In genomic region chr17:44012874-44013273, GRCh38 we compare ENCODE assay signal across 26 cellular contexts. TPM values are rescaled to one million over a fixed set of nuclear protein-coding genes. Genes with fewer than 3 reads are reported as not detected.
DNase-seq lines count a peak whose midpoint lies in the region; ATAC-seq and TF ChIP-seq lines count a peak whose summit lies in the region.
"Had no signal": no experiment of that assay in that cellular context is flagged by ENCODE, and none has a peak within 500 bp of the region (broad histone marks: within the 10 kb centered on the region; RNA-seq: fewer than 3 reads in every experiment).

No MANE protein-coding gene starts in this region.

- intact Hi-C loops in Caco-2 (cut with micrococcal nuclease; ENCODE audit: unreplicated experiment) (no loop called here), thyroid gland (cut with DNase I) (loop anchor here (10.0 kb wide), 1 partner anchor 112 kb away; the partner anchor contains the start of gene HDAC5)

- H2AK5ac ChIP-seq in neuronal stem cell (ENCODE audit: low read depth, low read length), result peak overlapping the region; percentile 42

- no TSS peak for BruUV-seq in Caco-2 (replicated peaks; lab: Mats Ljungman, UMichigan)

- H3K27me3 Mint-ChIP-seq in activated T-cell treated with anti-CD3 and anti-CD28 coated beads, Interleukin-2, amount 50 U/mL, for 4 hours (ENCODE audit: low read depth), result no peaks in the 10 kb centered on the region
- H3K27me3 Mint-ChIP-seq in Caco-2 (ENCODE audit: insufficient read depth, unreplicated experiment), result no peaks in the 10 kb centered on the region
- H3K27me3 Mint-ChIP-seq in activated naive CD8-positive, alpha-beta T cell treated with anti-CD3 and anti-CD28 coated beads, Interleukin-2, amount 50 U/mL, for 24 hours, result no peaks in the 10 kb centered on the region
- H3K27me3 Mint-ChIP-seq: activated naive CD8-positive, alpha-beta T cell treated with anti-CD3 and anti-CD28 coated beads, Interleukin-2, amount 10 ng/mL, durations not matched to agents 7 days and 5 days had no signal

- H3K4me2 ChIP-seq in neuronal stem cell (ENCODE audit: insufficient read depth, low read length, poor library complexity, severe bottlenecking), result no peak overlapping the region

- no peak overlapping the region for H3K4ac ChIP-seq in neuronal stem cell (ENCODE audit: low read length)

- H3K4me3 Mint-ChIP-seq in activated T-cell treated with anti-CD3 and anti-CD28 coated beads, Interleukin-2, amount 50 U/mL, for 4 hours, result peak overlapping the region; percentile 99
- H3K4me3 Mint-ChIP-seq in Caco-2 (ENCODE audit: unreplicated experiment), result peak overlapping the region; percentile 19
- peak overlapping the region; percentile 98 for H3K4me3 Mint-ChIP-seq in activated naive CD8-positive, alpha-beta T cell treated with anti-CD3 and anti-CD28 coated beads, Interleukin-2, amount 50 U/mL, for 24 hours
- H3K4me3 Mint-ChIP-seq: CD14-positive monocyte had no signal

- no peak overlapping the region for H3K4me3 ChIP-seq in Caco-2 (ENCODE audit: low read depth, low read length)
- no peak overlapping the region for H3K4me3 ChIP-seq in neuronal stem cell (ENCODE audit: low read length in 2 of 2)
- no peak overlapping the region for H3K4me3 ChIP-seq in thyroid gland (replicated peaks in 1 of 3)
- no peak overlapping the region for H3K4me3 ChIP-seq in Peyer's patch
- H3K4me3 ChIP-seq: coronary artery, left lung had no signal

- no peak overlapping the region for H3K14ac ChIP-seq in neuronal stem cell (ENCODE audit: low read length)

- WGBS in neuronal stem cell (ENCODE audit: extremely low coverage in 2 of 2, insufficient read length in 2 of 2, insufficient replicate concordance in 1 of 2), 2 donors, result no CpG with 5 or more reads among the region's 14 CpGs
- WGBS in thyroid gland, 2 donors, result 94 to 96% methylated on average over 11 of the region's 14 CpGs

- peaks cover 15% of the 10 kb centered on the region for H3K4me1 Mint-ChIP-seq in activated T-cell treated with anti-CD3 and anti-CD28 coated beads, Interleukin-2, amount 50 U/mL, for 4 hours (ENCODE audit: low read depth)
- no peaks in the 10 kb centered on the region for H3K4me1 Mint-ChIP-seq in Caco-2 (ENCODE audit: low read depth, unreplicated experiment)
- peaks cover 23% of the 10 kb centered on the region for H3K4me1 Mint-ChIP-seq in activated naive CD8-positive, alpha-beta T cell treated with anti-CD3 and anti-CD28 coated beads, Interleukin-2, amount 50 U/mL, for 24 hours

- H4K91ac ChIP-seq in neuronal stem cell (ENCODE audit: low read depth, low read length, poor library complexity), result no peak overlapping the region

- H3K9me3 Mint-ChIP-seq in activated T-cell treated with anti-CD3 and anti-CD28 coated beads, Interleukin-2, amount 50 U/mL, for 4 hours, result no peaks in the 10 kb centered on the region
- no peaks in the 10 kb centered on the region for H3K9me3 Mint-ChIP-seq in Caco-2 (ENCODE audit: unreplicated experiment)
- no peaks in the 10 kb centered on the region for H3K9me3 Mint-ChIP-seq in activated naive CD8-positive, alpha-beta T cell treated with anti-CD3 and anti-CD28 coated beads, Interleukin-2, amount 50 U/mL, for 24 hours
- H3K9me3 Mint-ChIP-seq: activated naive CD8-positive, alpha-beta T cell treated with anti-CD3 and anti-CD28 coated beads, Interleukin-2, amount 10 ng/mL, durations not matched to agents 7 days and 5 days; CD14-positive monocyte; H9 had no signal

- CTCF ChIA-PET in Caco-2 (lab: Charles Lee), result no interaction called here

- H3K27ac ChIP-seq in neuronal stem cell (replicated peaks; ENCODE audit: low read length), result no peak overlapping the region
- no peak overlapping the region for H3K27ac ChIP-seq in thyroid gland
- H3K27ac ChIP-seq in Peyer's patch, result no peak overlapping the region
- H3K27ac ChIP-seq: brain microvascular endothelial cell, coronary artery, left lung had no signal

- H3K27me3 ChIP-seq in Caco-2 (replicated peaks; ENCODE audit: control insufficient read depth, insufficient read depth, low read length) (no peaks in the 10 kb centered on the region), neuronal stem cell (ENCODE audit: control insufficient read depth in 3 of 3, insufficient read depth in 3 of 3, low read depth in 1 of 3, low read length in 3 of 3) (peaks cover 0 to 7% (median 0%) of the 10 kb centered on the region in 3 experiments), thyroid gland (no peaks in the 10 kb centered on the region), Peyer's patch (no peaks in the 10 kb centered on the region)
- H3K27me3 ChIP-seq: brain microvascular endothelial cell, heart left ventricle had no signal

- POLR2A ChIA-PET in Caco-2 (lab: Charles Lee), result no interaction called here

- H2BK12ac ChIP-seq in neuronal stem cell (ENCODE audit: low read length), result no peak overlapping the region

- H2AFZ ChIP-seq in neuronal stem cell (ENCODE audit: low read length), result no peak overlapping the region

- peak overlapping the region; percentile 10 for H3K23ac ChIP-seq in neuronal stem cell (ENCODE audit: low read depth, low read length, poor library complexity)

- no peak for DNase-seq in activated T-cell treated with anti-CD3 and anti-CD28 coated beads, Interleukin-2, amount 50 U/mL, for 4 hours
- no peak for DNase-seq in activated T-cell treated with anti-CD3 and anti-CD28 coated beads, Interleukin-2, amount 50 U/mL, for 48 hours
- DNase-seq in Caco-2 (no peak), neuronal stem cell (ENCODE audit: low spot score) (no peak), thyroid gland (no peak), Peyer's patch (no peak)
- no peak for DNase-seq in activated naive CD8-positive, alpha-beta T cell treated with anti-CD3 and anti-CD28 coated beads, Interleukin-2, amount 50 U/mL, for 24 hours
- DNase-seq: ACHN; activated CD8-positive, alpha-beta memory T cell treated with anti-CD3 and anti-CD28 coated beads, Interleukin-2, amount 50 U/mL, for 4 hours; activated naive CD8-positive, alpha-beta T cell treated with anti-CD3 and anti-CD28 coated beads, Interleukin-2, amount 10 ng/mL, durations not matched to agents 7 days and 5 days; brain microvascular endothelial cell; H9; heart left ventricle; left lung; NCI-H146; NCI-H2171 treated with DMSO at 0.1 percent for 48 hours; NCI-H748 treated with DMSO at 0.1 percent for 48 hours; SHP77 treated with DMSO at 0.1 percent for 48 hours; stimulated activated CD4-positive, alpha-beta T cell treated with anti-CD3 and anti-CD28 coated beads, Interleukin-2, amount 100 ng/mL, for 48 hours had no signal

- peaks cover 2% of the 10 kb centered on the region for H3K79me1 ChIP-seq in neuronal stem cell (ENCODE audit: low read depth, low read length)

- TF ChIP-seq CTCF in Caco-2 (IDR thresholded peaks at IDR 0.05; ENCODE audit: insufficient read depth in 1 of 2, low read depth in 1 of 2, low read length in 1 of 2, severe bottlenecking in 1 of 2, unreplicated experiment in 1 of 2), result no peak
- TF ChIP-seq CTCF in thyroid gland (IDR thresholded peaks at IDR 0.05), result no peak
- no peak for TF ChIP-seq CTCF in Peyer's patch (IDR thresholded peaks at IDR 0.05)

- H3K36me3 Mint-ChIP-seq in activated T-cell treated with anti-CD3 and anti-CD28 coated beads, Interleukin-2, amount 50 U/mL, for 4 hours (ENCODE audit: insufficient read depth), result peaks cover 13% of the 10 kb centered on the region
- peaks cover 17% of the 10 kb centered on the region for H3K36me3 Mint-ChIP-seq in Caco-2 (ENCODE audit: insufficient read depth, unreplicated experiment)
- H3K36me3 Mint-ChIP-seq in activated naive CD8-positive, alpha-beta T cell treated with anti-CD3 and anti-CD28 coated beads, Interleukin-2, amount 50 U/mL, for 24 hours (ENCODE audit: low read depth), result peaks cover 15% of the 10 kb centered on the region

- no peak overlapping the region for H2BK5ac ChIP-seq in neuronal stem cell (ENCODE audit: low read length)

- no peak overlapping the region for H2BK120ac ChIP-seq in neuronal stem cell (ENCODE audit: low read depth, low read length)

- H3K36me3 ChIP-seq in Caco-2 (ENCODE audit: control insufficient read depth, insufficient read depth, low read length), result 0 out of 2 replicates have a peak, but pooled peaks cover 2% of the 10 kb centered on the region
- peaks cover 5 to 9% of the 10 kb centered on the region in 2 donors for H3K36me3 ChIP-seq in neuronal stem cell (replicated peaks in 1 of 2; ENCODE audit: control insufficient read depth in 2 of 2, insufficient read depth in 2 of 2, low read length in 2 of 2)
- H3K36me3 ChIP-seq in thyroid gland, result no peaks in the 10 kb centered on the region
- H3K36me3 ChIP-seq in Peyer's patch, result peaks cover 0 to 24% (median 0%) of the 10 kb centered on the region in 3 donors
- H3K36me3 ChIP-seq: brain microvascular endothelial cell had no signal

- no peak overlapping the region for H3K27ac Mint-ChIP-seq in Caco-2 (ENCODE audit: unreplicated experiment)
- no peak overlapping the region for H3K27ac Mint-ChIP-seq in activated naive CD8-positive, alpha-beta T cell treated with anti-CD3 and anti-CD28 coated beads, Interleukin-2, amount 50 U/mL, for 24 hours
- H3K27ac Mint-ChIP-seq: activated naive CD8-positive, alpha-beta T cell treated with anti-CD3 and anti-CD28 coated beads, Interleukin-2, amount 10 ng/mL, durations not matched to agents 7 days and 5 days; H9 had no signal

- H3K4me1 ChIP-seq in Caco-2, result no peaks in the 10 kb centered on the region
- peaks cover 5 to 7% of the 10 kb centered on the region in 2 donors for H3K4me1 ChIP-seq in neuronal stem cell (ENCODE audit: control insufficient read depth in 2 of 2, insufficient read depth in 1 of 2, low read depth in 1 of 2, low read length in 2 of 2)
- H3K4me1 ChIP-seq in thyroid gland, result peaks cover 7 to 19% of the 10 kb centered on the region in 2 donors
- peaks cover 0 to 13% (median 8%) of the 10 kb centered on the region in 4 donors for H3K4me1 ChIP-seq in Peyer's patch

- H3K18ac ChIP-seq in neuronal stem cell (ENCODE audit: low read length), result no peak overlapping the region

- ATAC-seq in activated T-cell treated with anti-CD3 and anti-CD28 coated beads, Interleukin-2, amount 50 U/mL, for 4 hours, result no peak
- ATAC-seq in activated naive CD8-positive, alpha-beta T cell treated with anti-CD3 and anti-CD28 coated beads, Interleukin-2, amount 50 U/mL, for 24 hours, result no peak
- no peak for ATAC-seq in GM21619 (IDR thresholded peaks at IDR 0.05; ENCODE audit: unreplicated experiment)
- ATAC-seq: heart left ventricle, left lung had no signal

- H3K9ac ChIP-seq in neuronal stem cell (ENCODE audit: low read depth, low read length, poor library complexity), result no peak overlapping the region

- no peaks in the 10 kb centered on the region for H3K9me3 ChIP-seq in Caco-2
- no peaks in the 10 kb centered on the region for H3K9me3 ChIP-seq in neuronal stem cell (replicated peaks in 1 of 2; ENCODE audit: control insufficient read depth in 2 of 2, insufficient read depth in 1 of 2, low read depth in 1 of 2, low read length in 2 of 2)
- no peaks in the 10 kb centered on the region for H3K9me3 ChIP-seq in thyroid gland
- H3K9me3 ChIP-seq in Peyer's patch, result no peaks in the 10 kb centered on the region
- H3K9me3 ChIP-seq: heart left ventricle, left lung had no signal

- no peak overlapping the region for H2BK15ac ChIP-seq in neuronal stem cell (ENCODE audit: low read length)

- TF ChIP-seq POLR2A in thyroid gland (IDR thresholded peaks at IDR 0.05) (no peak), Peyer's patch (IDR thresholded peaks at IDR 0.05) (no peak)

- no peak overlapping the region for H4K8ac ChIP-seq in neuronal stem cell (ENCODE audit: low read depth, low read length)

RNA-seq across cellular contexts. Expression of gene TMEM101, which starts 1.9 kb away (rescaled TPM):
- 10 to 100 TPM; 20.2 to 23.1 (median 22.5) TPM for total RNA-seq in activated T-cell treated with anti-CD3 and anti-CD28 coated beads, Interleukin-2, amount 50 U/mL, for 4 hours
- total RNA-seq in Caco-2 (2022) (41.7 and 43.5 TPM in 2 replicates), thyroid gland (10 to 100 TPM; 33.6 to 56.9 (median 45.0) TPM), Peyer's patch (10 to 100 TPM in 3 of 4 donors, 1 to 10 TPM in 1; 8.3 to 20.9 (median 17.5) TPM)
- 24.5 TPM for polyA plus RNA-seq in neuronal stem cell (2013, experiment 1 of 2)
- polyA plus RNA-seq in neuronal stem cell (2013, experiment 2 of 2), result 24.9 TPM

RNA-seq across cellular contexts. Expression of gene NAGS, which starts 8.5 kb away (rescaled TPM):
- total RNA-seq in activated T-cell treated with anti-CD3 and anti-CD28 coated beads, Interleukin-2, amount 50 U/mL, for 4 hours, result under 1 TPM; 0.25 to 0.52 (median 0.45) TPM
- total RNA-seq in Caco-2 (2022) (0.42 and 0.50 TPM in 2 replicates), thyroid gland (10 to 100 TPM; 11.9 to 19.2 (median 14.5) TPM), Peyer's patch (10 to 100 TPM in 3 of 4 donors, 1 to 10 TPM in 1; 8.3 to 74.1 (median 57.3) TPM)
- polyA plus RNA-seq in neuronal stem cell (2013, experiment 1 of 2), result 1.6 TPM
- polyA plus RNA-seq in neuronal stem cell (2013, experiment 2 of 2), result 1.4 TPM

RNA-seq across cellular contexts. Expression of gene LSM12, which starts 53.6 kb away (rescaled TPM):
- 10 to 100 TPM; 77.6 to 88.2 (median 85.9) TPM for total RNA-seq in activated T-cell treated with anti-CD3 and anti-CD28 coated beads, Interleukin-2, amount 50 U/mL, for 4 hours
- total RNA-seq in Caco-2 (2022), result 83.1 and 85.5 TPM in 2 replicates
- 88.7 TPM for polyA plus RNA-seq in neuronal stem cell (2013, experiment 1 of 2)
- 90.7 TPM for polyA plus RNA-seq in neuronal stem cell (2013, experiment 2 of 2)
- 10 to 100 TPM; 41.3 to 47.2 (median 43.8) TPM for total RNA-seq in thyroid gland
- 10 to 100 TPM; 10.7 to 28.4 (median 26.1) TPM for total RNA-seq in Peyer's patch

RNA-seq across cellular contexts. Expression of gene G6PC3, which starts 57.7 kb away (rescaled TPM):
- 10 to 100 TPM; 24.7 to 28.4 (median 24.9) TPM for total RNA-seq in activated T-cell treated with anti-CD3 and anti-CD28 coated beads, Interleukin-2, amount 50 U/mL, for 4 hours
- total RNA-seq in Caco-2 (2022) (60.1 and 64.5 TPM in 2 replicates), thyroid gland (100 to 1,000 TPM in 2 of 4 donors, 10 to 100 TPM in 2; 41.4 to 104 (median 80.8) TPM), Peyer's patch (10 to 100 TPM in 3 of 4 donors, 1 to 10 TPM in 1; 8.3 to 48.9 (median 33.8) TPM)
- polyA plus RNA-seq in neuronal stem cell (2013, experiment 1 of 2), result 126 TPM
- polyA plus RNA-seq in neuronal stem cell (2013, experiment 2 of 2), result 131 TPM

RNA-seq across cellular contexts. Expression of gene PYY, which starts 59.1 kb away (rescaled TPM):
- total RNA-seq in activated T-cell treated with anti-CD3 and anti-CD28 coated beads, Interleukin-2, amount 50 U/mL, for 4 hours, result not detected
- total RNA-seq in Caco-2 (2022), result not detected in 2 replicates
- 0.70 TPM for polyA plus RNA-seq in neuronal stem cell (2013, experiment 1 of 2)
- polyA plus RNA-seq in neuronal stem cell (2013, experiment 2 of 2), result 0.65 TPM
- total RNA-seq in thyroid gland, result 1 to 10 TPM in 1 of 4 donors, not detected in 3; 2.2 TPM
- 10 to 100 TPM in 2 of 4 donors, 1 to 10 TPM in 1, not detected in 1; 7.5 to 58.0 (median 27.5) TPM for total RNA-seq in Peyer's patch
- total RNA-seq: activated naive CD8-positive, alpha-beta T cell treated with anti-CD3 and anti-CD28 coated beads, Interleukin-2, amount 10 ng/mL, durations not matched to agents 7 days and 5 days; heart left ventricle; left lung; OCI-LY7; posterior vena cava; skeletal muscle tissue; T-helper 1 cell treated with Interleukin-12 subunit alpha and Interleukin-12 subunit beta and Interleukin-4 antibody, amounts not matched to agents 30 ng/mL and 1 ng/mL, for 36 hours had no signal
- polyA plus RNA-seq: CD14-positive monocyte, heart left ventricle had no signal

Comparison
In these comparisons a context has a peak if more than half of its experiments do, and no peak if none do; other contexts are left out.
1. H3K4me3 Mint-ChIP-seq: peak in every context shown above with its lines; median percentile 99 in activated T-cell treated with anti-CD3 and anti-CD28 coated beads, Interleukin-2, amount 50 U/mL, for 4 hours; 98 in activated naive CD8-positive, alpha-beta T cell treated with anti-CD3 and anti-CD28 coated beads, Interleukin-2, amount 50 U/mL, for 24 hours; 19 in Caco-2.